ENCODE assay signal across 8 cellular contexts in the genomic region with DNA sequence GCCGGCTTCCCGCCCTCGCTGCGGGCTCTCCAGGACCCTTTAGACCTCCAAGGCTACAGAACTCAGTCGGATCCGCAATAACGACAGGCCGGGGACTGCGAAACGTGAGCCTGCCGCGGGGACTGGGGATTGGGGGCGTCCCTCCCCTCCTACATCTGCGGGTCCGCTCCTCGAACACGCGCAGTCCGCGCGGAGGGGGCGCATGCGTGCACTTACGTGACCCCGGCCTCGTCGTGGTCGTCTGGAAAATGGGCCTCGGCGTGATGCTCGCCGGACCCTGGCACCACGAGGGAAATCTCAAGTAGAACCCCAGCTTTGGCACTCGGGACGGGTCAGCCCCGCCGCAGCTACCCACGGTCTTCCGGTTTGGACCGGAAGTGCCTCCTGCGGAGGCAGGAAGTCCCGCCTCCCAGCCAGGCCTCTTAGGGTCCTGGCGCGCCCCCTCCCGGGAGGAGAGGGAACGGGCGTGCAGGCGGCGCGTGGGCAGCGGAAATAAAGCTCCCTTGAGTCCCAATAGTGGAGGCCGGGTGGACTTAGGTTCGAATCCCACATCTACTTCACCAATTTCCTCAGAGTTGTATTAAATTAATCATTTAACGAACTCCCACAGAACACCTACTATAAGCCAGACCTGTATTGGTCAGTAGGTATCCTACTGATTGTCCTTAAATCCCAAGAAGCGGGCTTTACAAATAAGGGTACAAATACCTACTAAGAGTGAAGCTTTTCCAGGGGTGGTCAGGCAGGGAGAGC. TPM values are rescaled to one million over a fixed set of nuclear protein-coding genes. Genes with fewer than 3 reads are reported as not detected.
A peak's percentile ranks its signal among the peaks of the same experiment; 100 is the strongest.
DNase-seq lines count a peak whose midpoint lies in the region; ATAC-seq and TF ChIP-seq lines count a peak whose summit lies in the region.

A gene with protein sequence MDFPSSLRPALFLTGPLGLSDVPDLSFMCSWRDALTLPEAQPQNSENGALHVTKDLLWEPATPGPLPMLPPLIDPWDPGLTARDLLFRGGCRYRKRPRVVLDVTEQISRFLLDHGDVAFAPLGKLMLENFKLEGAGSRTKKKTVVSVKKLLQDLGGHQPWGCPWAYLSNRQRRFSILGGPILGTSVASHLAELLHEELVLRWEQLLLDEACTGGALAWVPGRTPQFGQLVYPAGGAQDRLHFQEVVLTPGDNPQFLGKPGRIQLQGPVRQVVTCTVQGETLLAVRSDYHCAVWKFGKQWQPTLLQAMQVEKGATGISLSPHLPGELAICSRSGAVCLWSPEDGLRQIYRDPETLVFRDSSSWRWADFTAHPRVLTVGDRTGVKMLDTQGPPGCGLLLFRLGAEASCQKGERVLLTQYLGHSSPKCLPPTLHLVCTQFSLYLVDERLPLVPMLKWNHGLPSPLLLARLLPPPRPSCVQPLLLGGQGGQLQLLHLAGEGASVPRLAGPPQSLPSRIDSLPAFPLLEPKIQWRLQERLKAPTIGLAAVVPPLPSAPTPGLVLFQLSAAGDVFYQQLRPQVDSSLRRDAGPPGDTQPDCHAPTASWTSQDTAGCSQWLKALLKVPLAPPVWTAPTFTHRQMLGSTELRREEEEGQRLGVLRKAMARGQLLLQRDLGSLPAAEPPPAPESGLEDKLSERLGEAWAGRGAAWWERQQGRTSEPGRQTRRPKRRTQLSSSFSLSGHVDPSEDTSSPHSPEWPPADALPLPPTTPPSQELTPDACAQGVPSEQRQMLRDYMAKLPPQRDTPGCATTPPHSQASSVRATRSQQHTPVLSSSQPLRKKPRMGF (minus strand): TSS at position 373 of the 753 bp plus-strand sequence. CDS start 2,069 bp downstream, outside the sequence.

- peak within 1 kb of the TSS; percentile 98 for H3K14ac ChIP-seq in IMR-90 (replicated peaks; ENCODE audit: low read depth, low read length)

- peak; percentile 83 for TF ChIP-seq RAD21 in IMR-90 (IDR thresholded peaks at IDR 0.05; ENCODE audit: low read length)

- peaks cover 6% of the 10 kb centered on the region; the same call in 1 of the 2 replicates for H3K9me1 ChIP-seq in IMR-90 (ENCODE audit: insufficient read depth, low read length)

- intact Hi-C loops in IMR-90 (cut with micrococcal nuclease) = no loop called here

- no peak for TF ChIP-seq POLR2A in IMR-90 (IDR thresholded peaks at IDR 0.05; ENCODE audit: low read depth, low read length)

- H2BK5ac ChIP-seq in IMR-90 (ENCODE audit: low read depth, low read length, poor library complexity, severe bottlenecking) = peak within 1 kb of the TSS; percentile 70

- peak; percentile 99 for TF ChIP-seq CTCF in IMR-90 (conservative IDR thresholded peaks at IDR 0.05; ENCODE audit: low read depth, low read length)

- dilution Hi-C loops in IMR-90 (cut with HindIII; ENCODE audit: low sequenced_read_pairs, unreplicated experiment) = no loop called here

- in situ Hi-C loops in IMR-90 (cut with MboI; ENCODE audit: low sequenced_read_pairs) = no loop called here

- H4K91ac ChIP-seq in IMR-90 (ENCODE audit: insufficient read depth, low read depth, low read length) = peak within 1 kb of the TSS; percentile 96

- peak within 1 kb of the TSS; percentile 98 for H3K9ac ChIP-seq in IMR-90 (ENCODE audit: low read depth, low read length)

- peak within 1 kb of the TSS; percentile 81; the same call in 1 of the 2 replicates for H3K23ac ChIP-seq in IMR-90 (ENCODE audit: low read depth, low read length)

- H3K4me2 ChIP-seq in IMR-90 (ENCODE audit: low read depth, low read length) = peak within 1 kb of the TSS; percentile 89

- 0 out of 2 replicates have a peak, but pooled peaks cover 9% of the 10 kb centered on the region for H4K20me1 ChIP-seq in IMR-90 (ENCODE audit: insufficient read depth, low read length)

- no peaks in the 10 kb centered on the region for H3K9me3 ChIP-seq in IMR-90 (ENCODE audit: control insufficient read depth, insufficient read depth, low read length)

- H3K4ac ChIP-seq in IMR-90 (ENCODE audit: low read depth, low read length) = peak within 1 kb of the TSS; percentile 97

- BruUV-seq in IMR-90 (replicated peaks; lab: Mats Ljungman, UMichigan) = no TSS peak

- H3K4me1 ChIP-seq in IMR-90 (ENCODE audit: control insufficient read depth, insufficient read depth, low read length) = peaks cover 3% of the 10 kb centered on the region

- H3K79me1 ChIP-seq in IMR-90 (ENCODE audit: low read depth in 1 of 2, low read length in 2 of 2) = peaks cover 16 to 44% of the 10 kb centered on the region in 2 experiments

- peaks cover 26% of the 10 kb centered on the region for H3K36me3 ChIP-seq in IMR-90 (ENCODE audit: control insufficient read depth, insufficient read depth, low read length)

- H3K4me3 ChIP-seq in IMR-90 (ENCODE audit: insufficient read depth, low read depth, low read length) = peak within 1 kb of the TSS; percentile 88

- H3K27me3 ChIP-seq in IMR-90 (ENCODE audit: control insufficient read depth, insufficient read depth, low read length) = no peaks in the 10 kb centered on the region; the same call in 1 of the 2 replicates

- POLR2A ChIA-PET in IMR-90 (lab: Charles Lee; ENCODE audit: unreplicated experiment) = interaction anchor here (0.7 to 1.5 kb wide), 2 partner anchors 10 to 176 kb away, joined by 4 to 5 read pairs; no protein-coding TSS in a partner anchor

- no peak within 1 kb of the TSS for H2BK20ac ChIP-seq in IMR-90 (ENCODE audit: low read depth, low read length)

- peak within 1 kb of the TSS; percentile 66; the same call in 1 of the 2 replicates for H3K18ac ChIP-seq in IMR-90 (ENCODE audit: low read depth, low read length)

- CTCF ChIA-PET in IMR-90 (lab: Yijun Ruan, JAX) = interaction anchor here (0.6 to 2.2 kb wide), 18 partner anchors 8 to 137 kb away, joined by 3 to 24 read pairs (median 3); partner anchors contain the start of gene MBTPS1

- peak; percentile 85 for ATAC-seq in GM21526 (IDR thresholded peaks at IDR 0.05; ENCODE audit: low FRiP score, unreplicated experiment)
- peak; percentile 97 for ATAC-seq in IMR-90 (ENCODE audit: low read depth)

- peak within 1 kb of the TSS; percentile 91 for H2AK5ac ChIP-seq in IMR-90 (ENCODE audit: low read depth, low read length)

- peak within 1 kb of the TSS; percentile 85 for H2AK9ac ChIP-seq in IMR-90 (replicated peaks; ENCODE audit: low read depth, low read length, poor library complexity)

- H2BK15ac ChIP-seq in IMR-90 (ENCODE audit: low read depth, low read length) = 0 out of 3 replicates have a peak within 1 kb of the TSS, but pooled peaks have one; percentile 77

- peak within 1 kb of the TSS; percentile 77; the same call in 1 of the 2 replicates for H3K56ac ChIP-seq in IMR-90 (ENCODE audit: extremely low read depth, insufficient read depth, low read length)

- DNase-seq in DMS114 treated with DMSO at 0.1 percent for 48 hours (lab: John Stamatoyannopoulos, UW; ENCODE audit: unreplicated experiment) (peak; percentile 86), IMR-90 (peak; percentile 93), OCI-M2 (lab: John Stamatoyannopoulos, UW; ENCODE audit: unreplicated experiment) (peak; percentile 68), activated T-cell treated with anti-CD3 and anti-CD28 coated beads for 4 hours (peak; percentile 89), epithelial cell of prostate (ENCODE audit: low read depth, low spot score) (peak; percentile 71), mucosa of gallbladder (ENCODE audit: low spot score) (peak; percentile 94)
- DNase-seq in stimulated activated CD8-positive, alpha-beta memory T cell treated with anti-CD3 and anti-CD28 coated beads, Interleukin-4, amount 100 ng/mL, for 4 hours (ENCODE audit: low read depth in 2 of 2, low spot score in 1 of 2) = peak; percentile 80 to 82

- 0% methylated on average over 30 of the region's 55 CpGs; no CpG with 5 or more reads in 1 of the 2 experiments for WGBS in IMR-90 (ENCODE audit: extremely low coverage in 2 of 2, insufficient read length in 1 of 2), 2 experiments

- peak within 1 kb of the TSS; percentile 72; the same call in 1 of the 2 replicates for H2BK120ac ChIP-seq in IMR-90 (ENCODE audit: low read depth, low read length)

- peak within 1 kb of the TSS; percentile 94 for H3K27ac ChIP-seq in IMR-90 (ENCODE audit: insufficient read depth, low read length)
- H3K27ac ChIP-seq in epithelial cell of prostate = peak within 1 kb of the TSS; percentile 38

- peak within 1 kb of the TSS; percentile 95 to 99 for H4K8ac ChIP-seq in IMR-90 (ENCODE audit: low read depth in 2 of 2, low read length in 2 of 2)

- peak within 1 kb of the TSS; percentile 100 for H2AFZ ChIP-seq in IMR-90 (replicated peaks; ENCODE audit: low read length, poor library complexity)

- H4K5ac ChIP-seq in IMR-90 (ENCODE audit: low read depth, low read length) = peak within 1 kb of the TSS; percentile 96

TF ChIP-seq in IMR-90, 13 proteins besides CTCF, POLR2A, EP300 and RAD21 (continues in another document):
- TF ChIP-seq FOS (IDR thresholded peaks at IDR 0.05; ENCODE audit: low read depth, low read length) = no peak
- no peak for TF ChIP-seq CEBPB (IDR thresholded peaks at IDR 0.05; ENCODE audit: low read depth, low read length)
- TF ChIP-seq MXI1 (IDR thresholded peaks at IDR 0.05; ENCODE audit: borderline replicate concordance, low read depth, low read length) = peak; percentile 80
- no peak for TF ChIP-seq RFX5 (IDR thresholded peaks at IDR 0.05; ENCODE audit: low read depth, low read length)
- no peak for TF ChIP-seq NFE2L2 (IDR thresholded peaks at IDR 0.05; ENCODE audit: low read depth, low read length)
- TF ChIP-seq MAZ (IDR thresholded peaks at IDR 0.05; ENCODE audit: borderline replicate concordance, low read depth, low read length) = peak; percentile 63; the same call in 1 of the 2 replicates
- TF ChIP-seq, protein P1, sequence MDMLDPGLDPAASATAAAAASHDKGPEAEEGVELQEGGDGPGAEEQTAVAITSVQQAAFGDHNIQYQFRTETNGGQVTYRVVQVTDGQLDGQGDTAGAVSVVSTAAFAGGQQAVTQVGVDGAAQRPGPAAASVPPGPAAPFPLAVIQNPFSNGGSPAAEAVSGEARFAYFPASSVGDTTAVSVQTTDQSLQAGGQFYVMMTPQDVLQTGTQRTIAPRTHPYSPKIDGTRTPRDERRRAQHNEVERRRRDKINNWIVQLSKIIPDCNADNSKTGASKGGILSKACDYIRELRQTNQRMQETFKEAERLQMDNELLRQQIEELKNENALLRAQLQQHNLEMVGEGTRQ (IDR thresholded peaks at IDR 0.05; ENCODE audit: low read depth, low read length) = peak; percentile 50; the same call in 1 of the 2 replicates
- TF ChIP-seq BHLHE40 (IDR thresholded peaks at IDR 0.05; ENCODE audit: low read depth, low read length) = 0 out of 2 replicates have a peak, but pooled peaks have one; percentile 39
- TF ChIP-seq MAFK (IDR thresholded peaks at IDR 0.05; ENCODE audit: low read depth, low read length) = no peak
- no peak for TF ChIP-seq CHD1 (IDR thresholded peaks at IDR 0.05; ENCODE audit: low read depth, low read length)

RNA-seq across cellular contexts. Expression of the gene that starts here (rescaled TPM):
- 6.1 and 7.3 TPM in 2 replicates for total RNA-seq in IMR-90 (2012; rRNA removed)
- polyA plus RNA-seq in IMR-90 (2012; rRNA removed) = 35.5 and 41.6 TPM in 2 replicates
- 15.1 and 17.4 TPM in 2 replicates for polyA plus RNA-seq in IMR-90 (2012; cell fraction: cytosol; rRNA removed)
- 397 and 707 TPM in 2 replicates for polyA plus RNA-seq in IMR-90 (2012; cell fraction: nucleus; rRNA removed; ENCODE audit: low replicate concordance)
- total RNA-seq in mucosa of gallbladder = 56.5 TPM

Comparison
In these comparisons a context has a peak if more than half of its experiments do, and no peak if none do; other contexts are left out.
1. Peak in every context shown above with its lines: DNase-seq, ATAC-seq, H3K4me3 ChIP-seq and H3K27ac ChIP-seq.